Comparison of ENCODE assay signal across 8 cellular contexts in the genomic region with DNA sequence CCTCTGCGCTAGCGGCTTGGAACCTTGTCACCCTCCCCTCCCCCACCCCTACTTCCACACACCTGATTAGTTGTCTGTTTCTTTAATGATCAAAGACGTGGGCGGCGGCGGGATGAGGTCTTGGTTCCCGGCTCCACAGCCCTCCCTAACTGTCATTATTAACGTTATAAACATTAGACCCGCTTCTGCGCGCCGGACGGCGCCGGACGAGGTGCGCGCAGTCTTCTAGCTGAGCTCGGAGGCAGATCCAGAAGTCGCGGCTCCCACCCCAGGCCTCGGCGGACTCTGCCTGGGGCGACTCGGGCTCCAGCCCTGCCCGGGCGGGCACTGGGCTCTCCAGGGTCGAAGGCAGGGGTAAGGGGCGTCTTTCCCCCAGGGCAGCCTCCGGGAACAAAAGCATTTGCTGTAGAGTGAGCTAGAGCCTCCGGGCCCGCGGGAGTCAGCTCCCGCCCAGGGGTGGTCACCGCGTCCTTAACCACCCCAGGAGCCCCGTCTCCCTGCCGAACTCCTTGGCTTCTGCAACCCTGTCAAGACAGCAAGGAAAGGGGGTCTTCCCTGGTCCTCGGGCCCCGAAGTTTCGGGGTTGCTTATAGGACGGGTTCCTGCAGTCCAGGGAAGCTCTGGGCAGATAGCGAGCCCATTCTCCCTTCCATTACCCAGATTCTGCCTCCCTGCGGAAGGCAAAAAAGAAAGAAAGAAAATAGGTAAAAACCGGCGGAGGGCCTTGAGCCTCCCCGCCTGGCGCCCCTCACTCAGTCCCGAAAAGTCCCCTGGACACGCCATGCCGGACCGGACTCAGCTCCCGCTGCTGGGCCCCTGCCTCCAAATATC. TPM values are rescaled to one million over a fixed set of nuclear protein-coding genes. Genes with fewer than 3 reads are reported as not detected.
DNase-seq lines count a peak whose midpoint lies in the region; ATAC-seq and TF ChIP-seq lines count a peak whose summit lies in the region.

No MANE protein-coding gene starts in this region.

- no peak for TF ChIP-seq CTCF in WERI-Rb-1 (IDR thresholded peaks at IDR 0.05; ENCODE audit: low read depth, low read length)
- peak in 1 of 2 donors; percentile 2 for TF ChIP-seq CTCF in right atrium auricular region (IDR thresholded peaks at IDR 0.05)
- no peak for TF ChIP-seq CTCF in spleen (IDR thresholded peaks at IDR 0.05 in 8 of 11, conservative IDR thresholded peaks at IDR 0.05 in 3 of 11)

- in situ Hi-C loops in HAP-1 (cut with MboI; ENCODE audit: low sequenced_read_pairs), result loop anchor here (10.0 kb wide), 1 partner anchor 307 kb away; a partner anchor contains a TSS

- H3K4me3 ChIP-seq in HAP-1 (peak overlapping the region; percentile 46), WERI-Rb-1 (ENCODE audit: low read depth, low read length) (peak overlapping the region; percentile 46), right atrium auricular region (peak overlapping the region; percentile 36 to 50), spleen (peak overlapping the region in 7 of 8 donors; percentile 13 to 65 (median 27))

- H3K36me3 ChIP-seq in HAP-1 (replicated peaks), result no peaks in the 10 kb centered on the region
- H3K36me3 ChIP-seq in WERI-Rb-1, result no peaks in the 10 kb centered on the region
- no peaks in the 10 kb centered on the region for H3K36me3 ChIP-seq in right atrium auricular region
- H3K36me3 ChIP-seq in spleen, result no peaks in the 10 kb centered on the region

- H3K27ac ChIP-seq in WERI-Rb-1 (peak overlapping the region; percentile 85), right atrium auricular region (peak overlapping the region; percentile 37 to 52), spleen (no peak overlapping the region)

- peaks cover 86% of the 10 kb centered on the region for H3K27me3 ChIP-seq in HAP-1 (ENCODE audit: low read depth)
- no peaks in the 10 kb centered on the region for H3K27me3 ChIP-seq in WERI-Rb-1 (ENCODE audit: insufficient read depth, low read depth, severe bottlenecking)
- peaks cover 7 to 31% of the 10 kb centered on the region in 2 donors for H3K27me3 ChIP-seq in right atrium auricular region
- peaks cover 3 to 86% (median 60%) of the 10 kb centered on the region in 7 donors for H3K27me3 ChIP-seq in spleen (replicated peaks in 1 of 7)

- 7 to 16% (median 10%) methylated on average over 44 to 53 of the region's 53 CpGs for WGBS in spleen, 5 donors

- ATAC-seq in GM21423 (IDR thresholded peaks at IDR 0.05; ENCODE audit: unreplicated experiment), result no peak
- ATAC-seq in GM19328 (IDR thresholded peaks at IDR 0.05; ENCODE audit: unreplicated experiment), result no peak
- ATAC-seq in GM18870 (IDR thresholded peaks at IDR 0.05; ENCODE audit: unreplicated experiment), result no peak

- no peaks in the 10 kb centered on the region for H3K9me3 ChIP-seq in HAP-1
- peaks cover 5% of the 10 kb centered on the region for H3K9me3 ChIP-seq in WERI-Rb-1 (ENCODE audit: severe bottlenecking)
- no peaks in the 10 kb centered on the region for H3K9me3 ChIP-seq in right atrium auricular region
- peaks cover 0 to 5% (median 0%) of the 10 kb centered on the region in 8 donors for H3K9me3 ChIP-seq in spleen

- intact Hi-C loops in spleen (cut with DNase I; ENCODE audit: low total_unique reads), result loop anchor here (5.0 to 10.0 kb wide), 3 partner anchors 153 to 194 kb away; no protein-coding TSS in a partner anchor

- no peak for TF ChIP-seq POLR2A in spleen (IDR thresholded peaks at IDR 0.05)

- DNase-seq in HAP-1 (ENCODE audit: low spot score in 2 of 2) (peak; percentile 23 to 61), WERI-Rb-1 (no peak), right atrium auricular region (ENCODE audit: low spot score) (no peak), spleen (peak; percentile 72)
- no peak for DNase-seq in stimulated activated CD4-positive, alpha-beta T cell treated with anti-CD3 and anti-CD28 coated beads, Interleukin-4, amount 100 ng/mL, for 24 hours

- H3K4me1 ChIP-seq in HAP-1 (peaks cover 19% of the 10 kb centered on the region), right atrium auricular region (peaks cover 0 to 43% of the 10 kb centered on the region in 2 donors), spleen (peaks cover 19 to 72% (median 47%) of the 10 kb centered on the region in 6 donors)

RNA-seq across cellular contexts. Expression of a gene that starts 2.2 kb away (rescaled TPM):
- total RNA-seq in right atrium auricular region (1 to 10 TPM in 1 of 2 donors, under 1 TPM in 1; 0.31 to 2.6 TPM), spleen (1 to 10 TPM in 5 of 7 donors, under 1 TPM in 2; 0.51 to 3.0 (median 1.7) TPM)
- polyA plus RNA-seq in spleen, result 1 to 10 TPM in 1 of 3 donors, under 1 TPM in 2; 0.20 to 1.3 (median 0.27) TPM

RNA-seq across cellular contexts. Expression of a gene that starts 45.3 kb away (rescaled TPM):
- total RNA-seq in right atrium auricular region, result 10 to 100 TPM; 51.9 to 59.9 TPM
- 10 to 100 TPM; 13.4 to 69.4 (median 34.2) TPM for total RNA-seq in spleen
- polyA plus RNA-seq in spleen, result 10 to 100 TPM; 14.4 to 24.2 (median 21.4) TPM

RNA-seq across cellular contexts. Expression of a gene that starts 45.8 kb away (rescaled TPM):
- total RNA-seq in right atrium auricular region (not detected), spleen (under 1 TPM in 2 of 7 donors, not detected in 5; 0.35 to 0.61 TPM)
- under 1 TPM in 1 of 3 donors, not detected in 2; 0.03 TPM for polyA plus RNA-seq in spleen

Comparison
In these comparisons a context has a peak if more than half of its experiments do, and no peak if none do; other contexts are left out.
1. DNase-seq: peak in HAP-1 (2 of 2) and spleen (single experiment); none in WERI-Rb-1 (single experiment), right atrium auricular region (single experiment) and stimulated activated CD4-positive, alpha-beta T cell treated with anti-CD3 and anti-CD28 coated beads, Interleukin-4, amount 100 ng/mL, for 24 hours (single experiment).
2. H3K27ac ChIP-seq: peak in WERI-Rb-1 (single experiment) and right atrium auricular region (2 of 2); none in spleen (0 of 8).
3. Peak in every context shown above with its lines, with median percentiles within 50 percentile points of each other: H3K4me3 ChIP-seq.